In the genomic region with DNA sequence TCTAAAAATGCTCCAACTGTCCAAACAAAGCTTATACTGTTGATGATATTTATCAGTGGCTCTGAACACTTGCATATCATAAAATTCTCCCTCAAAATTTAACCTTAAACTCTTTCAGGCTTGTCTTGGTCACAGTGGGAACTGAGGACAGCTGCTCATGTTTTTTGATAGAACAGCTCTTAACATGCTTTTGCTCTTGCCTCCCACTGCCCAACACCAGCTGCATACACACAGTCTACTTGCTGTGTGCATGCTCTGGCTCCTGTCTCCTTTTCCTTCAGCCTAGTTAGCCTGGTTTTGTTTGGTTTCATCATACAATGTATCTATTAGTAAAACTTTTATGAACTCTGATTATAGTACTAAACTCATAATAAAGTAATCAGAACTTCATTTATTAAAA, we compare ENCODE assay signal across 9 cellular contexts.
"Had no signal": no experiment of that assay in that cellular context is flagged by ENCODE, and none has a peak within 500 bp of the region (broad histone marks: within the 10 kb centered on the region; RNA-seq: fewer than 3 reads in every experiment).

No MANE protein-coding gene starts in this region.

- H3K4me1 ChIP-seq: HAP-1 had no signal

- ATAC-seq: GM23338, HCT116 had no signal

- H3K4me3 ChIP-seq: GM23248, GM23338, HAP-1 had no signal

- H2AFZ ChIP-seq: GM23248, GM23338 had no signal

- DNase-seq: GM23248, GOT3, H7, H9, HCEC 1CT, HFFc6 had no signal

- H3K27ac ChIP-seq: GM23248 had no signal

- H3K9me3 ChIP-seq: HAP-1 had no signal

- H3K9ac ChIP-seq: GM23248 had no signal

- H3K36me3 ChIP-seq: HAP-1 had no signal

- H3K4me2 ChIP-seq: GM23338 had no signal
